Comparison of ENCODE assay signal across 8 cellular contexts in genomic region chr17:60600490-60601431, GRCh38. TPM values are rescaled to one million over a fixed set of nuclear protein-coding genes. Genes with fewer than 3 reads are reported as not detected.
DNase-seq lines count a peak whose midpoint lies in the region; ATAC-seq and TF ChIP-seq lines count a peak whose summit lies in the region.

No MANE protein-coding gene starts in this region.

- no peaks in the 10 kb centered on the region for H3K9me3 ChIP-seq in mucosa of descending colon

- ATAC-seq in GM19455 (IDR thresholded peaks at IDR 0.05; ENCODE audit: unreplicated experiment): peak; percentile 23
- ATAC-seq in mucosa of descending colon: peak; percentile 55

- intact Hi-C loops in mucosa of descending colon (cut with DNase I, micrococcal nuclease): no loop called here

- DNase-seq in CD1c-positive myeloid dendritic cell (ENCODE audit: extremely low spot score) (peak; percentile 80), HT-29 (ENCODE audit: low spot score) (peak; percentile 92), NOMO-1 treated with dmso at 0.1 percent for 144 hours (lab: John Stamatoyannopoulos, UW; ENCODE audit: unreplicated experiment) (peak; percentile 38), activated T-cell treated with anti-CD3 and anti-CD28 coated beads for 1 hour (ENCODE audit: low read depth) (peak; percentile 38), epithelial cell of esophagus (ENCODE audit: low read depth) (peak; percentile 91), mucosa of descending colon (peak; percentile 67 to 94 (median 77))
- DNase-seq in stimulated activated CD8-positive, alpha-beta memory T cell treated with anti-CD3 and anti-CD28 coated beads, Interleukin-4, amount 100 ng/mL, for 24 hours (ENCODE audit: low read depth): peak; percentile 37

- no peaks in the 10 kb centered on the region for H3K36me3 ChIP-seq in mucosa of descending colon (ENCODE audit: low read depth)

- H3K4me1 ChIP-seq in mucosa of descending colon (ENCODE audit: low read depth): peaks cover 19% of the 10 kb centered on the region

- peak; percentile 86 for TF ChIP-seq CTCF in epithelial cell of esophagus (IDR thresholded peaks at IDR 0.05; ENCODE audit: insufficient read depth, low read depth, low read length, missing control alignments)
- peak; percentile 77 for TF ChIP-seq CTCF in mucosa of descending colon (IDR thresholded peaks at IDR 0.05)

- H3K4me3 ChIP-seq in epithelial cell of esophagus (ENCODE audit: low read length) (peak overlapping the region; percentile 86), mucosa of descending colon (peak overlapping the region; percentile 99)

RNA-seq across cellular contexts. Expression of gene PPM1D, which starts 0.8 kb away (rescaled TPM):
- total RNA-seq in HT-29 (2014; rRNA removed; shearing (Covaris generic)): 11.3 and 13.1 TPM in 2 replicates
- 10 to 100 TPM; 16.0 to 20.6 (median 16.3) TPM for total RNA-seq in mucosa of descending colon

Comparison
In these comparisons a context has a peak if more than half of its experiments do, and no peak if none do; other contexts are left out.
1. Peak in every context shown above with its lines: DNase-seq, ATAC-seq and H3K4me3 ChIP-seq.
2. DNase-seq: peak in every context shown above with its lines; median percentile 92 in HT-29; 91 in epithelial cell of esophagus; 80 in CD1c-positive myeloid dendritic cell; 77 in mucosa of descending colon; 38 in NOMO-1 treated with dmso at 0.1 percent for 144 hours; 38 in activated T-cell treated with anti-CD3 and anti-CD28 coated beads for 1 hour; 37 in stimulated activated CD8-positive, alpha-beta memory T cell treated with anti-CD3 and anti-CD28 coated beads, Interleukin-4, amount 100 ng/mL, for 24 hours.